19 cellular contexts compared by ENCODE assay signal in the genomic region with DNA sequence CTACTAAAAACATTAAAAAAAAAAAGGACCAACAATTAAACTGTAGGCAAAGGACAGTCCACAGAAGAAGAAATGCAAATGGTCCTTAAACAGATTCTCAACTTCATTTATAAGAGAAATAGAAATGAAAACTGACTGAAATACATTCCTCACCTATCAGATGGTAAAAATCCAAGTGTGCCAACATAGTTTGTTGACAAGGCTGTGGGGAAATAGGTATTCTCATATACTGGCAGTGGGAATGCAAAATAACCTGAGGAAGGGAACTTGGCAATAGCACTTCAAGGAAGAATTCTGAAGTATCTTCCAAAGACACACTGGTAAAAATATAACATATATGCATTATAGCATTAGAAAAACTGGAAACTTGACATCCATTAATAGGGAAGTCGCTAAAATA. TPM values are rescaled to one million over a fixed set of nuclear protein-coding genes. Genes with fewer than 3 reads are reported as not detected.
DNase-seq lines count a peak whose midpoint lies in the region; ATAC-seq and TF ChIP-seq lines count a peak whose summit lies in the region.
"Had no signal": no experiment of that assay in that cellular context is flagged by ENCODE, and none has a peak within 500 bp of the region (broad histone marks: within the 10 kb centered on the region; RNA-seq: fewer than 3 reads in every experiment).

No MANE protein-coding gene starts in this region.

- no peaks in the 10 kb centered on the region for H3K27me3 ChIP-seq in CD8-positive, alpha-beta T cell (ENCODE audit: insufficient read depth, low read length)
- H3K27me3 ChIP-seq in heart left ventricle: no peaks in the 10 kb centered on the region
- H3K27me3 ChIP-seq: BE2C had no signal

- CTCF ChIA-PET in CD8-positive, alpha-beta T cell (lab: Charles Lee): no interaction called here

- H3K9me3 Mint-ChIP-seq in activated naive CD8-positive, alpha-beta T cell treated with anti-CD3 and anti-CD28 coated beads, Interleukin-2, amount 50 U/mL, for 24 hours: no peaks in the 10 kb centered on the region
- H3K9me3 Mint-ChIP-seq in activated naive CD8-positive, alpha-beta T cell treated with anti-CD3 and anti-CD28 coated beads for 36 hours: no peaks in the 10 kb centered on the region
- H3K9me3 Mint-ChIP-seq in CD8-positive, alpha-beta T cell: no peaks in the 10 kb centered on the region
- no peaks in the 10 kb centered on the region for H3K9me3 Mint-ChIP-seq in memory B cell
- H3K9me3 Mint-ChIP-seq: CD8-positive, alpha-beta memory T cell had no signal

- POLR2A ChIA-PET in CD8-positive, alpha-beta T cell (lab: Charles Lee): no interaction called here

- peaks cover 23% of the 10 kb centered on the region for H3K36me3 Mint-ChIP-seq in activated naive CD8-positive, alpha-beta T cell treated with anti-CD3 and anti-CD28 coated beads, Interleukin-2, amount 50 U/mL, for 24 hours (ENCODE audit: low read depth)
- H3K36me3 Mint-ChIP-seq in activated naive CD8-positive, alpha-beta T cell treated with anti-CD3 and anti-CD28 coated beads for 36 hours: peaks cover 13% of the 10 kb centered on the region
- H3K36me3 Mint-ChIP-seq in CD8-positive, alpha-beta T cell: peaks cover 52% of the 10 kb centered on the region
- H3K36me3 Mint-ChIP-seq in memory B cell: peaks cover 16% of the 10 kb centered on the region

- ATAC-seq in activated naive CD8-positive, alpha-beta T cell treated with anti-CD3 and anti-CD28 coated beads, Interleukin-2, amount 50 U/mL, for 24 hours: no peak
- no peak for ATAC-seq in CD8-positive, alpha-beta T cell
- ATAC-seq in memory B cell (ENCODE audit: low read depth): no peak
- ATAC-seq in heart left ventricle: no peak
- ATAC-seq: GM12878, K562 had no signal

- H3K4me1 ChIP-seq in CD8-positive, alpha-beta T cell (ENCODE audit: insufficient read depth, low read length): no peaks in the 10 kb centered on the region
- H3K4me1 ChIP-seq in heart left ventricle: no peaks in the 10 kb centered on the region
- H3K4me1 ChIP-seq: BE2C, HAP-1 had no signal

- H3K27ac Mint-ChIP-seq in activated naive CD8-positive, alpha-beta T cell treated with anti-CD3 and anti-CD28 coated beads, Interleukin-2, amount 50 U/mL, for 24 hours: peak overlapping the region; percentile 29
- no peak overlapping the region for H3K27ac Mint-ChIP-seq in activated naive CD8-positive, alpha-beta T cell treated with anti-CD3 and anti-CD28 coated beads for 36 hours
- peak overlapping the region; percentile 10 for H3K27ac Mint-ChIP-seq in CD8-positive, alpha-beta T cell
- H3K27ac Mint-ChIP-seq in memory B cell: peak overlapping the region; percentile 0

- H3K4me1 Mint-ChIP-seq in activated naive CD8-positive, alpha-beta T cell treated with anti-CD3 and anti-CD28 coated beads, Interleukin-2, amount 50 U/mL, for 24 hours: no peaks in the 10 kb centered on the region
- H3K4me1 Mint-ChIP-seq in activated naive CD8-positive, alpha-beta T cell treated with anti-CD3 and anti-CD28 coated beads for 36 hours: peaks cover 2% of the 10 kb centered on the region
- H3K4me1 Mint-ChIP-seq in CD8-positive, alpha-beta T cell (ENCODE audit: low read depth): no peaks in the 10 kb centered on the region
- H3K4me1 Mint-ChIP-seq in memory B cell: no peaks in the 10 kb centered on the region

- DNase-seq in activated naive CD8-positive, alpha-beta T cell treated with anti-CD3 and anti-CD28 coated beads, Interleukin-2, amount 50 U/mL, for 24 hours: no peak
- DNase-seq in activated naive CD8-positive, alpha-beta T cell treated with anti-CD3 and anti-CD28 coated beads for 36 hours: no peak
- DNase-seq in CD8-positive, alpha-beta T cell: no peak
- DNase-seq in memory B cell (ENCODE audit: low spot score in 2 of 2) (no peak), NCI-H748 treated with DMSO at 0.1 percent for 48 hours (lab: John Stamatoyannopoulos, UW) (no peak), heart left ventricle (no peak)
- DNase-seq: BE2C; C1 segment of cervical spinal cord; CD8-positive, alpha-beta memory T cell; COR-L47; DMS 273 treated with DMSO at 0.1 percent for 48 hours; DMS53; DND-41; EL; GM23248; IMR-90 had no signal

- intact Hi-C loops in CD8-positive, alpha-beta T cell (cut with DNase I, micrococcal nuclease): no loop called here
- intact Hi-C loops in heart left ventricle (cut with DNase I): no loop called here

- H3K27ac ChIP-seq in CD8-positive, alpha-beta T cell (ENCODE audit: low read depth, low read length): no peak overlapping the region
- H3K27ac ChIP-seq in heart left ventricle: no peak overlapping the region
- H3K27ac ChIP-seq: GM23248 had no signal

- no peak for TF ChIP-seq POLR2A in heart left ventricle (IDR thresholded peaks at IDR 0.05)

- TF ChIP-seq CTCF in CD8-positive, alpha-beta T cell (IDR thresholded peaks at IDR 0.05): no peak
- no peak for TF ChIP-seq CTCF in heart left ventricle (IDR thresholded peaks at IDR 0.05)

- no peaks in the 10 kb centered on the region for H3K9me3 ChIP-seq in CD8-positive, alpha-beta T cell (ENCODE audit: low read length)
- H3K9me3 ChIP-seq in heart left ventricle: no peaks in the 10 kb centered on the region
- H3K9me3 ChIP-seq: BE2C, HAP-1 had no signal

- H3K36me3 ChIP-seq in CD8-positive, alpha-beta T cell (ENCODE audit: insufficient read depth, low read length): peaks cover 3% of the 10 kb centered on the region
- peaks cover 0 to 58% (median 47%) of the 10 kb centered on the region in 9 donors for H3K36me3 ChIP-seq in heart left ventricle
- H3K36me3 ChIP-seq: HAP-1 had no signal

- H3K27me3 Mint-ChIP-seq in activated naive CD8-positive, alpha-beta T cell treated with anti-CD3 and anti-CD28 coated beads, Interleukin-2, amount 50 U/mL, for 24 hours: no peaks in the 10 kb centered on the region
- no peaks in the 10 kb centered on the region for H3K27me3 Mint-ChIP-seq in activated naive CD8-positive, alpha-beta T cell treated with anti-CD3 and anti-CD28 coated beads for 36 hours
- H3K27me3 Mint-ChIP-seq in CD8-positive, alpha-beta T cell (ENCODE audit: low read depth): no peaks in the 10 kb centered on the region
- no peaks in the 10 kb centered on the region for H3K27me3 Mint-ChIP-seq in memory B cell
- H3K27me3 Mint-ChIP-seq: CD8-positive, alpha-beta memory T cell had no signal

- no peak overlapping the region for H3K4me3 Mint-ChIP-seq in activated naive CD8-positive, alpha-beta T cell treated with anti-CD3 and anti-CD28 coated beads, Interleukin-2, amount 50 U/mL, for 24 hours
- H3K4me3 Mint-ChIP-seq in activated naive CD8-positive, alpha-beta T cell treated with anti-CD3 and anti-CD28 coated beads for 36 hours: no peak overlapping the region
- H3K4me3 Mint-ChIP-seq in CD8-positive, alpha-beta T cell: no peak overlapping the region
- no peak overlapping the region for H3K4me3 Mint-ChIP-seq in memory B cell
- H3K4me3 Mint-ChIP-seq: CD8-positive, alpha-beta memory T cell had no signal

- H3K4me3 ChIP-seq in CD8-positive, alpha-beta T cell (ENCODE audit: low read depth, low read length): no peak overlapping the region
- H3K4me3 ChIP-seq in heart left ventricle: no peak overlapping the region
- H3K4me3 ChIP-seq: GM12878, GM23248, HAP-1, K562 had no signal

- 63 to 86% (median 73%) methylated on average over 1 of the region's 1 CpG for WGBS in heart left ventricle, 4 donors

RNA-seq across cellular contexts. Expression of a gene that starts 53.8 kb away (rescaled TPM):
- total RNA-seq in activated naive CD8-positive, alpha-beta T cell treated with anti-CD3 and anti-CD28 coated beads for 36 hours: 1 to 10 TPM; 6.6 to 7.6 TPM
- total RNA-seq in CD8-positive, alpha-beta T cell: 1 to 10 TPM; 1.3 to 1.5 TPM
- total RNA-seq in heart left ventricle: 1 to 10 TPM in 8 of 9 donors, under 1 TPM in 1; 0.74 to 6.3 (median 2.2) TPM
- 1 to 10 TPM; 1.0 to 1.4 TPM for polyA plus RNA-seq in heart left ventricle
